In the genomic region with DNA sequence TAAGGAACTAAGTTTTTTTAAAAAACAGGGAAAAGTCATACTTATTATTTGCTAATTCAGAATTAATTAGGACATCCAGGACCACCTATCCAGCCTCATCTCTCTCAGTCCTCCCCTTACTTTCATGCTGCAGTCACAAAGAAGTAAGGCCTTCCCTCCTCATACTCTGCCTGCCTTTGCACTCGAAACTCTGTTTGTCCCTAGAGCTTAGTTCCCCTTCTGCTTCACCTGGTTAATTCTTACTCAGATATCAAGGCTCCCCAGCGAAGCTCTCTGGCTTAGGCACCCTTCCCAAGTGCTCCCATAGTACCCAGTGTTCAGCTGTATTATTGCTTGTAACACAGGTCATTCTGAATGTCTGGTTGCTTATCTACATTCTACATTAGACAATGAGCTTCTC, we compare ENCODE assay signal across 14 cellular contexts.
"Had no signal": no experiment of that assay in that cellular context is flagged by ENCODE, and none has a peak within 500 bp of the region (broad histone marks: within the 10 kb centered on the region; RNA-seq: fewer than 3 reads in every experiment).

No MANE protein-coding gene starts in this region.

- H3K4me1 ChIP-seq: parathyroid adenoma, tibial artery, vagina had no signal

- H3K4me2 ChIP-seq: hepatocyte had no signal

- H3K4me3 ChIP-seq: hepatocyte, tibial artery, vagina had no signal

- ATAC-seq: activated naive CD4-positive, alpha-beta T cell treated with anti-CD3 and anti-CD28 coated beads, Interleukin-2, amount 50 U/mL, for 72 hours; left ventricle myocardium superior had no signal

- H3K36me3 ChIP-seq: brain microvascular endothelial cell, tibial artery, vagina had no signal

- H3K9me3 ChIP-seq: tibial artery, vagina had no signal

- H3K9ac ChIP-seq: parathyroid adenoma had no signal

- H3K27ac ChIP-seq: brain microvascular endothelial cell, hepatocyte, parathyroid adenoma, tibial artery, vagina had no signal

- H2AFZ ChIP-seq: hepatocyte, parathyroid adenoma had no signal

- DNase-seq: activated CD4-positive, alpha-beta T cell treated with anti-CD3 and anti-CD28 coated beads, Interleukin-2, amount 50 U/mL, for 4 hours; activated CD4-positive, CD25-positive, alpha-beta regulatory T cell treated with anti-CD3 and anti-CD28 coated beads, Interleukin-2, amount 50 U/mL, for 72 hours; activated effector memory CD4-positive, alpha-beta T cell treated with Interleukin-2 at 50 U/mL for 16 hours; activated T-cell treated with anti-CD3 and anti-CD28 coated beads, Interleukin-2, amount 50 U/mL, for 1 hour; amniotic stem cell; brain microvascular endothelial cell; kidney; left ventricle myocardium superior; small intestine; tibial artery had no signal

- H3K27me3 ChIP-seq: brain microvascular endothelial cell, hepatocyte, tibial artery, vagina had no signal

- H3K79me2 ChIP-seq: hepatocyte, parathyroid adenoma had no signal
